In genomic region chr14:85531141-85531593, GRCh38 we compare ENCODE assay signal across 1 cellular context.
TF ChIP-seq lines count a peak whose summit lies in the region.

No MANE protein-coding gene starts in this region.

TF ChIP-seq in HEK293, 187 proteins besides CTCF, POLR2A, EP300 and RAD21 (continued from another document):
- no peak for TF ChIP-seq ZNF423 (tag by site-specific recombination; IDR thresholded peaks at IDR 0.05)
- TF ChIP-seq ZNF366 (tag by site-specific recombination; conservative IDR thresholded peaks at IDR 0.05) = no peak
- TF ChIP-seq OSR2 (tag by site-specific recombination; IDR thresholded peaks at IDR 0.05) = no peak
